Comparison of ENCODE assay signal across 8 cellular contexts in genomic region chr5:56123531-56124243, GRCh38.
DNase-seq lines count a peak whose midpoint lies in the region; ATAC-seq, FAIRE-seq and TF ChIP-seq lines count a peak whose summit lies in the region.

No MANE protein-coding gene starts in this region.

- H3K4me3 ChIP-seq in endothelial cell of umbilical vein (replicated peaks in 1 of 3; ENCODE audit: insufficient read depth in 1 of 3, low read depth in 1 of 3, low read length in 3 of 3) = peak overlapping the region in 1 of 3 experiments; percentile 33
- H3K4me3 ChIP-seq in muscle layer of duodenum (ENCODE audit: low read depth in 1 of 2, low read length in 2 of 2) = no peak overlapping the region

- TF ChIP-seq POLR2A in endothelial cell of umbilical vein (IDR thresholded peaks at IDR 0.05; ENCODE audit: low read depth, low read length) = peak; percentile 74

- H3K9me1 ChIP-seq in endothelial cell of umbilical vein (replicated peaks; ENCODE audit: control insufficient read depth, extremely low read depth, insufficient read depth, low read length) = no peaks in the 10 kb centered on the region

- dilution Hi-C loops in endothelial cell of umbilical vein (cut with MboI; ENCODE audit: extremely low pct_ligation_motif_present, low sequenced_read_pairs) = loop anchor here (10.0 kb wide), 1 partner anchor 71 kb away; no protein-coding TSS in a partner anchor

- H2AFZ ChIP-seq in endothelial cell of umbilical vein (ENCODE audit: low read depth, low read length) = no peak overlapping the region

- peak; percentile 94 for FAIRE-seq in endothelial cell of umbilical vein (lab: Jason Lieb, UNC)

- H3K4me1 ChIP-seq in endothelial cell of umbilical vein (ENCODE audit: control insufficient read depth, extremely low read depth, insufficient read depth, low read length) (peaks cover 40% of the 10 kb centered on the region), muscle layer of duodenum (ENCODE audit: control insufficient read depth in 1 of 2, insufficient read depth in 2 of 2, low read length in 2 of 2) (no peaks in the 10 kb centered on the region)

- H4K20me1 ChIP-seq in endothelial cell of umbilical vein (replicated peaks; ENCODE audit: control insufficient read depth, extremely low read depth, insufficient read depth, low read length) = no peaks in the 10 kb centered on the region

- peak overlapping the region; percentile 69 for H3K9ac ChIP-seq in endothelial cell of umbilical vein (replicated peaks; ENCODE audit: extremely low read depth, insufficient read depth, low read length)

- peak overlapping the region; percentile 66 for H3K4me2 ChIP-seq in endothelial cell of umbilical vein (ENCODE audit: insufficient read depth, low read length)

- peak; percentile 65 for DNase-seq in DMS 273 (lab: John Stamatoyannopoulos, UW; ENCODE audit: unreplicated experiment)
- DNase-seq in NCI-H226 = peak; percentile 100
- DNase-seq in endothelial cell of umbilical vein (ENCODE audit: low read depth, low spot score) = peak; percentile 99
- no peak for DNase-seq in NCI-H345 treated with DMSO at 0.1 percent for 48 hours (lab: John Stamatoyannopoulos, UW; ENCODE audit: unreplicated experiment)
- no peak for DNase-seq in NCI-H2107 (lab: John Stamatoyannopoulos, UW)
- no peak for DNase-seq in NCI-H2029 treated with DMSO at 0.1 percent for 48 hours (lab: John Stamatoyannopoulos, UW)

- no peaks in the 10 kb centered on the region for H3K9me3 ChIP-seq in endothelial cell of umbilical vein (replicated peaks; ENCODE audit: control insufficient read depth, insufficient read depth, low read length)
- H3K9me3 ChIP-seq in muscle layer of duodenum (ENCODE audit: control insufficient read depth in 1 of 2, low read length in 2 of 2) = no peaks in the 10 kb centered on the region

- H3K36me3 ChIP-seq in endothelial cell of umbilical vein (ENCODE audit: control insufficient read depth in 2 of 2, extremely low read depth in 1 of 2, insufficient read depth in 2 of 2, low read length in 2 of 2) (no peaks in the 10 kb centered on the region), muscle layer of duodenum (ENCODE audit: control insufficient read depth in 1 of 2, insufficient read depth in 2 of 2, low read length in 2 of 2) (no peaks in the 10 kb centered on the region)

- no peak for TF ChIP-seq CTCF in endothelial cell of umbilical vein (IDR thresholded peaks at IDR 0.05; ENCODE audit: extremely low read depth in 1 of 2, insufficient read depth in 1 of 2, low read depth in 1 of 2, low read length in 2 of 2)

- CTCF ChIA-PET in endothelial cell of umbilical vein (lab: Charles Lee) = interaction anchor here (0.6 to 2.4 kb wide), 10 partner anchors 18 to 188 kb away, joined by 3 to 23 read pairs (median 5); no protein-coding TSS in a partner anchor

- intact Hi-C loops in endothelial cell of umbilical vein (cut with micrococcal nuclease) = loop anchor here (1.0 to 5.0 kb wide), 7 partner anchors 25 to 200 kb away; no protein-coding TSS in a partner anchor

- peaks cover 2% of the 10 kb centered on the region for H3K79me2 ChIP-seq in endothelial cell of umbilical vein (ENCODE audit: control insufficient read depth, insufficient read depth, low read length)

- peak overlapping the region; percentile 83 for H3K27ac ChIP-seq in endothelial cell of umbilical vein (ENCODE audit: insufficient read depth, low read depth, low read length)
- H3K27ac ChIP-seq in muscle layer of duodenum (ENCODE audit: low read length) = peak overlapping the region; percentile 52

- no TSS peak for BruUV-seq in endothelial cell of umbilical vein (replicated peaks; lab: Mats Ljungman, UMichigan)

- ATAC-seq in GM18870 (IDR thresholded peaks at IDR 0.05; ENCODE audit: unreplicated experiment) = no peak

- POLR2A ChIA-PET in endothelial cell of umbilical vein (lab: Charles Lee) = interaction anchor here (0.6 to 1.1 kb wide), 4 partner anchors 24 to 189 kb away, joined by 3 to 5 read pairs (median 4); no protein-coding TSS in a partner anchor

- H3K27me3 ChIP-seq in endothelial cell of umbilical vein (ENCODE audit: control insufficient read depth in 2 of 2, insufficient read depth in 2 of 2, low read length in 2 of 2) (no peaks in the 10 kb centered on the region), muscle layer of duodenum (ENCODE audit: low read depth, low read length) (no peaks in the 10 kb centered on the region)

TF ChIP-seq in endothelial cell of umbilical vein, 7 proteins besides CTCF, POLR2A, EP300 and RAD21:
- TF ChIP-seq MYC (IDR thresholded peaks at IDR 0.05; ENCODE audit: low read depth, low read length) = peak; percentile 2
- TF ChIP-seq EZH2 (IDR thresholded peaks at IDR 0.05; ENCODE audit: borderline replicate concordance, low read depth, low read length, severe bottlenecking) = no peak
- TF ChIP-seq JUN (IDR thresholded peaks at IDR 0.05; ENCODE audit: borderline replicate concordance, insufficient read depth, insufficient read length, low read depth) = peak; percentile 40
- no peak for TF ChIP-seq MAX (IDR thresholded peaks at IDR 0.05; ENCODE audit: insufficient read depth, insufficient read length)
- TF ChIP-seq POLR2AphosphoS5 (IDR thresholded peaks at IDR 0.05; ENCODE audit: insufficient read depth, low read depth, low read length) = peak; percentile 95
- TF ChIP-seq GATA2 (IDR thresholded peaks at IDR 0.05; ENCODE audit: insufficient read depth, insufficient read length, low read depth, low read length) = peak; percentile 100
- peak; percentile 91 for TF ChIP-seq FOS (IDR thresholded peaks at IDR 0.05; ENCODE audit: borderline replicate concordance, insufficient read depth, low read length)

Comparison
In these comparisons a context has a peak if more than half of its experiments do, and no peak if none do; other contexts are left out.
1. DNase-seq: peak in DMS 273 (single experiment), NCI-H226 (single experiment) and endothelial cell of umbilical vein (single experiment); none in NCI-H345 treated with DMSO at 0.1 percent for 48 hours (single experiment), NCI-H2107 (single experiment) and NCI-H2029 treated with DMSO at 0.1 percent for 48 hours (single experiment).